ENCODE assay signal across 27 cellular contexts in the genomic region with DNA sequence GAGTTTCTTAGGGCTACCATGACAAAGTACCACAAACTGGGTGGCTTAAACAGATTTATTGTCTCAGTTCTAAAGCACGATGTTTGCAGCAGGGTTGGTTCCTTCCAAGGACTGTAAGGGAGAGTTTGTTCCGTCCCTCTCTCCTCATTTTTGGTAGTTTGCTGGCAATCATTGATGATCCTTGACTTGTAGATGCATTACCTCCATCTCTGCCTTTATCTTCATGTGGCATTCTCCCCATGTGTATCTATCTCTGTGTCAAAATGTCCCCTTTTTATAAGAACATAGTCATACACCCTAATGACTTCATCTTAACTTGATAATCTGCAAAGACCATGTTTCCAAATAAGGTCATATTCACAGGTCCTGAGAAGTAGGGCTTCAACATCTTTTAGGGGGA.
DNase-seq lines count a peak whose midpoint lies in the region; ATAC-seq and TF ChIP-seq lines count a peak whose summit lies in the region.
"Had no signal": no experiment of that assay in that cellular context is flagged by ENCODE, and none has a peak within 500 bp of the region (broad histone marks: within the 10 kb centered on the region; RNA-seq: fewer than 3 reads in every experiment).

No MANE protein-coding gene starts in this region.

- peak overlapping the region; percentile 79 for H3K27ac ChIP-seq in left ventricle myocardium inferior (replicated peaks)
- peak overlapping the region in 1 of 2 donors; percentile 31 for H3K27ac ChIP-seq in right atrium auricular region
- H3K27ac ChIP-seq: 22Rv1, ovary had no signal

- H3K36me3 ChIP-seq in left ventricle myocardium inferior (no peaks in the 10 kb centered on the region), right atrium auricular region (no peaks in the 10 kb centered on the region)
- H3K36me3 ChIP-seq: breast epithelium, gastroesophageal sphincter, ovary had no signal

- TF ChIP-seq CTCF in left ventricle myocardium inferior (IDR thresholded peaks at IDR 0.05; ENCODE audit: borderline replicate concordance) (no peak), right atrium auricular region (IDR thresholded peaks at IDR 0.05) (no peak)

- H3K4me3 ChIP-seq in left ventricle myocardium inferior (no peak overlapping the region), right atrium auricular region (no peak overlapping the region)
- H3K4me3 ChIP-seq: breast epithelium, coronary artery, gastroesophageal sphincter, ovary, tibial nerve had no signal

- no peak for ATAC-seq in central memory CD8-positive, alpha-beta T cell (replicated peaks; ENCODE audit: extremely low read depth, poor library complexity, severe bottlenecking)
- ATAC-seq: WTC11 had no signal

- H3K4me1 ChIP-seq in left ventricle myocardium inferior (peaks cover 81% of the 10 kb centered on the region), right atrium auricular region (peaks cover 0 to 50% of the 10 kb centered on the region in 2 donors)
- H3K4me1 ChIP-seq: breast epithelium had no signal

- H3K4me3 Mint-ChIP-seq in T-helper 1 cell treated with Interleukin-12 subunit alpha and Interleukin-12 subunit beta and Interleukin-4 antibody, amounts not matched to agents 30 μg/mL and 1 μg/mL, for 36 hours = peak overlapping the region; percentile 0
- no peak overlapping the region for H3K4me3 Mint-ChIP-seq in central memory CD8-positive, alpha-beta T cell
- H3K4me3 Mint-ChIP-seq: HFFc6, nephron progenitor cell, WTC11 had no signal

- DNase-seq in T-helper 1 cell (no peak), left ventricle myocardium inferior (no peak), right atrium auricular region (ENCODE audit: low spot score) (no peak), 8988T (no peak), globus pallidus (ENCODE audit: low spot score) (no peak), superior temporal gyrus (ENCODE audit: extremely low spot score) (no peak)
- no peak for DNase-seq in central memory CD8-positive, alpha-beta T cell (ENCODE audit: low spot score in 2 of 2)
- DNase-seq: amygdala; DMS153; HFFc6; islet precursor cell; NCI-H1105 treated with DMSO at 0.1 percent for 48 hours; NCI-H2029 treated with DMSO at 0.1 percent for 48 hours; NCI-H82; nephron progenitor cell; ovary; SK-N-SH; stimulated activated CD4-positive, alpha-beta T cell treated with anti-CD3 and anti-CD28 coated beads, Interleukin-2, amount 100 ng/mL, for 48 hours; stimulated activated naive CD4-positive, alpha-beta T cell; T1000 had no signal

- no peaks in the 10 kb centered on the region for H3K27me3 ChIP-seq in left ventricle myocardium inferior (ENCODE audit: low read depth)
- H3K27me3 ChIP-seq in right atrium auricular region = no peaks in the 10 kb centered on the region
- H3K27me3 ChIP-seq: breast epithelium, gastroesophageal sphincter, ovary, tibial nerve had no signal

- intact Hi-C loops in left ventricle myocardium inferior (cut with micrococcal nuclease) = no loop called here

- peak overlapping the region; percentile 92 for H3K27ac Mint-ChIP-seq in T-helper 1 cell treated with Interleukin-12 subunit alpha and Interleukin-12 subunit beta and Interleukin-4 antibody, amounts not matched to agents 30 μg/mL and 1 μg/mL, for 36 hours
- peak overlapping the region; percentile 71 for H3K27ac Mint-ChIP-seq in central memory CD8-positive, alpha-beta T cell (ENCODE audit: low read depth)
- H3K27ac Mint-ChIP-seq: nephron progenitor cell, WTC11 had no signal

- H3K36me3 Mint-ChIP-seq in T-helper 1 cell treated with Interleukin-12 subunit alpha and Interleukin-12 subunit beta and Interleukin-4 antibody, amounts not matched to agents 30 μg/mL and 1 μg/mL, for 36 hours (ENCODE audit: low read depth) = peaks cover 49% of the 10 kb centered on the region
- peaks cover 10% of the 10 kb centered on the region for H3K36me3 Mint-ChIP-seq in central memory CD8-positive, alpha-beta T cell (ENCODE audit: insufficient read depth)
- H3K36me3 Mint-ChIP-seq: WTC11 had no signal

- peaks cover 82% of the 10 kb centered on the region for H3K4me1 Mint-ChIP-seq in T-helper 1 cell treated with Interleukin-12 subunit alpha and Interleukin-12 subunit beta and Interleukin-4 antibody, amounts not matched to agents 30 μg/mL and 1 μg/mL, for 36 hours (ENCODE audit: low read depth)
- peaks cover 73% of the 10 kb centered on the region for H3K4me1 Mint-ChIP-seq in central memory CD8-positive, alpha-beta T cell

- H3K27me3 Mint-ChIP-seq in T-helper 1 cell treated with Interleukin-12 subunit alpha and Interleukin-12 subunit beta and Interleukin-4 antibody, amounts not matched to agents 30 μg/mL and 1 μg/mL, for 36 hours (ENCODE audit: low read depth) = no peaks in the 10 kb centered on the region
- H3K27me3 Mint-ChIP-seq in central memory CD8-positive, alpha-beta T cell = no peaks in the 10 kb centered on the region

- H3K9me3 Mint-ChIP-seq in T-helper 1 cell treated with Interleukin-12 subunit alpha and Interleukin-12 subunit beta and Interleukin-4 antibody, amounts not matched to agents 30 μg/mL and 1 μg/mL, for 36 hours = peaks cover 5% of the 10 kb centered on the region
- no peaks in the 10 kb centered on the region for H3K9me3 Mint-ChIP-seq in central memory CD8-positive, alpha-beta T cell
- H3K9me3 Mint-ChIP-seq: HFFc6, WTC11 had no signal

- H3K9me3 ChIP-seq in left ventricle myocardium inferior (replicated peaks) (no peaks in the 10 kb centered on the region), right atrium auricular region (no peaks in the 10 kb centered on the region)
- H3K9me3 ChIP-seq: breast epithelium, gastroesophageal sphincter, ovary, SK-N-SH, tibial nerve had no signal
